Comparison of ENCODE assay signal across 1 cellular context in genomic region chr12:11754256-11754655, GRCh38.
TF ChIP-seq lines count a peak whose summit lies in the region.

No MANE protein-coding gene starts in this region.

TF ChIP-seq in GM12878, 131 proteins besides CTCF, POLR2A, EP300 and RAD21 (continued from another document):
- TF ChIP-seq MLLT1 (IDR thresholded peaks at IDR 0.05) = no peak
